Comparison of ENCODE assay signal across 8 cellular contexts in the genomic region with DNA sequence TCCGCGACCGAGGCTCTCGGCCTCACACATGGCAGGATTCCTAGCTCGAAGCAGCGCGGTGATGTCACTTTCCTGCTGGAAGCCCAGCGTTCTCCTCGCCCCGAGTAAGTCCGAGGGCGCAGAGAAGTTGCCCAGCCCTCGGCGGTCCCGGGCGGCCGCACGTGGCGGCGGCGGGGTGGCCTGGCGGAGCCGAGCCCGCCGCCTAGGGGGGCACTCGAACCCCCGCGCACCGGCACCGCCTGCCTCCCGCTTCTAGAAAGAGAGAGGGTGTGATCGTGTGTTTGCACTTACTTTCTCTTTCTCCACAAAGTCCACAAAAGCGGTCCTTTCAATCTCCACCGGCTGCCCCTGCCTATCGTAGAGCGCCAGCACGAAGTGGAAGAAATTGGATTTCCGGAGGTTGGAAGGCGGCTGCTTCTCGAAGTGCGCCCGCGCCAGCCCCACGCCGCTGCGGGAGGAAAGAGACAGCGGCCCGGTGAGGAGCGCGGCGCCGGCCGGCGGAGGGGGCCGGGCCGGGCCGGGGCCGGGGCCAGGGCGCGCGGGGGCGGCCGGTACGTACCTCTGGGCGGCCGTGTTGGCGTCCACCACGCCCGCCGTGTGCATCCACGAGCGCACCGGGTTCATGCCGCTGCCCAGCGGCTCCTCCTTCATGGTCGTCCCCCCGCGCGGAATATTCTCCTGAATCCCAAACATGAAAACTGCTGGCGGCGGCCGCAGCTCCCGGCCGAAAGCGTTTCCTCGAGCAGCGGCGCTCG. TPM values are rescaled to one million over a fixed set of nuclear protein-coding genes. Genes with fewer than 3 reads are reported as not detected.
A peak's percentile ranks its signal among the peaks of the same experiment; 100 is the strongest.
DNase-seq lines count a peak whose midpoint lies in the region; ATAC-seq and TF ChIP-seq lines count a peak whose summit lies in the region.

No MANE protein-coding gene starts in this region.

- peaks cover 57% of the 10 kb centered on the region for H3K79me2 ChIP-seq in osteoblast (ENCODE audit: insufficient read depth, low read length)

- H3K27me3 ChIP-seq in esophagus muscularis mucosa (peaks cover 7 to 99% (median 85%) of the 10 kb centered on the region in 4 donors), osteoblast (ENCODE audit: insufficient read depth, low read length) (peaks cover 18% of the 10 kb centered on the region)

- intact Hi-C loops in esophagus muscularis mucosa (cut with DNase I), result no loop called here

- H3K36me3 ChIP-seq in esophagus muscularis mucosa, result no peaks in the 10 kb centered on the region
- H3K36me3 ChIP-seq in osteoblast (ENCODE audit: insufficient read depth, low read length), result peaks cover 11% of the 10 kb centered on the region

- no peak for TF ChIP-seq POLR2A in esophagus muscularis mucosa (IDR thresholded peaks at IDR 0.05; ENCODE audit: low read depth)

- H3K4me3 ChIP-seq in esophagus muscularis mucosa (peak overlapping the region; percentile 58 to 69 (median 62)), osteoblast (ENCODE audit: insufficient read depth, low read length) (peak overlapping the region; percentile 83)

- peak; percentile 44 for DNase-seq in EH (ENCODE audit: low read depth)
- peak; percentile 59 for DNase-seq in SK-N-DZ (ENCODE audit: low spot score)
- no peak for DNase-seq in esophagus muscularis mucosa (ENCODE audit: extremely low spot score)
- peak; percentile 97 for DNase-seq in osteoblast (ENCODE audit: insufficient read length, low spot score, missing footprints)
- no peak for DNase-seq in stimulated activated CD4-positive, alpha-beta T cell treated with anti-CD3 and anti-CD28 coated beads, Interleukin-2, amount 100 ng/mL, for 24 hours
- DNase-seq in stimulated activated CD4-positive, alpha-beta T cell treated with anti-CD3 and anti-CD28 coated beads, Interleukin-4, amount 100 ng/mL, for 1 hour, result no peak
- DNase-seq in omental fat pad (ENCODE audit: low spot score), result no peak

- no peak for TF ChIP-seq EP300 in esophagus muscularis mucosa (IDR thresholded peaks at IDR 0.05)

- H3K4me2 ChIP-seq in osteoblast (ENCODE audit: insufficient read depth, low read length), result peak overlapping the region; percentile 72

- peak overlapping the region; percentile 66 for H2AFZ ChIP-seq in osteoblast (ENCODE audit: low read length)

- ATAC-seq in GM21526 (IDR thresholded peaks at IDR 0.05; ENCODE audit: low FRiP score, unreplicated experiment) (no peak), omental fat pad (ENCODE audit: low FRiP score) (no peak)

- TF ChIP-seq CTCF in esophagus muscularis mucosa (IDR thresholded peaks at IDR 0.05), result no peak
- TF ChIP-seq CTCF in osteoblast (IDR thresholded peaks at IDR 0.05; ENCODE audit: extremely low read depth, low read depth, low read length), result no peak
- TF ChIP-seq CTCF in omental fat pad (IDR thresholded peaks at IDR 0.05), result no peak

- WGBS in esophagus muscularis mucosa, result under 1% methylated on average over 43 of the region's 89 CpGs

- H3K27ac ChIP-seq in esophagus muscularis mucosa (replicated peaks in 1 of 4) (peak overlapping the region; percentile 71 to 81 (median 77)), osteoblast (ENCODE audit: low read depth, low read length) (peak overlapping the region; percentile 77)

- peaks cover 5% of the 10 kb centered on the region for H4K20me1 ChIP-seq in osteoblast (ENCODE audit: insufficient read depth, low read length)

- H3K9me3 ChIP-seq in esophagus muscularis mucosa (no peaks in the 10 kb centered on the region), osteoblast (ENCODE audit: low read depth, low read length) (no peaks in the 10 kb centered on the region)

- H3K4me1 ChIP-seq in esophagus muscularis mucosa (peaks cover 12 to 69% (median 65%) of the 10 kb centered on the region in 4 donors), osteoblast (ENCODE audit: insufficient read depth, low read length) (peaks cover 7% of the 10 kb centered on the region)

RNA-seq across cellular contexts. Expression of gene EBF3, which starts 0.8 kb away (rescaled TPM):
- 16.3 and 17.2 TPM in 2 replicates for polyA plus RNA-seq in SK-N-DZ (2014; cell fraction: cytosol; rRNA removed)
- polyA plus RNA-seq in SK-N-DZ (2014; cell fraction: nucleus; rRNA removed), result 18.2 and 24.6 TPM in 2 replicates
- total RNA-seq in esophagus muscularis mucosa, result 1 to 10 TPM; 2.9 to 7.3 (median 5.2) TPM
- total RNA-seq in osteoblast, result 31.8 and 35.4 TPM in 2 replicates
- 10 to 100 TPM in 3 of 4 donors, 1 to 10 TPM in 1; 4.0 to 50.8 (median 18.8) TPM for total RNA-seq in omental fat pad

Comparison
In these comparisons a context has a peak if more than half of its experiments do, and no peak if none do; other contexts are left out.
1. DNase-seq: peak in EH (single experiment), SK-N-DZ (single experiment) and osteoblast (single experiment); none in esophagus muscularis mucosa (single experiment), stimulated activated CD4-positive, alpha-beta T cell treated with anti-CD3 and anti-CD28 coated beads, Interleukin-2, amount 100 ng/mL, for 24 hours (0 of 2), stimulated activated CD4-positive, alpha-beta T cell treated with anti-CD3 and anti-CD28 coated beads, Interleukin-4, amount 100 ng/mL, for 1 hour (single experiment) and omental fat pad (single experiment).